Comparison of ENCODE assay signal across 1 cellular context in the genomic region with DNA sequence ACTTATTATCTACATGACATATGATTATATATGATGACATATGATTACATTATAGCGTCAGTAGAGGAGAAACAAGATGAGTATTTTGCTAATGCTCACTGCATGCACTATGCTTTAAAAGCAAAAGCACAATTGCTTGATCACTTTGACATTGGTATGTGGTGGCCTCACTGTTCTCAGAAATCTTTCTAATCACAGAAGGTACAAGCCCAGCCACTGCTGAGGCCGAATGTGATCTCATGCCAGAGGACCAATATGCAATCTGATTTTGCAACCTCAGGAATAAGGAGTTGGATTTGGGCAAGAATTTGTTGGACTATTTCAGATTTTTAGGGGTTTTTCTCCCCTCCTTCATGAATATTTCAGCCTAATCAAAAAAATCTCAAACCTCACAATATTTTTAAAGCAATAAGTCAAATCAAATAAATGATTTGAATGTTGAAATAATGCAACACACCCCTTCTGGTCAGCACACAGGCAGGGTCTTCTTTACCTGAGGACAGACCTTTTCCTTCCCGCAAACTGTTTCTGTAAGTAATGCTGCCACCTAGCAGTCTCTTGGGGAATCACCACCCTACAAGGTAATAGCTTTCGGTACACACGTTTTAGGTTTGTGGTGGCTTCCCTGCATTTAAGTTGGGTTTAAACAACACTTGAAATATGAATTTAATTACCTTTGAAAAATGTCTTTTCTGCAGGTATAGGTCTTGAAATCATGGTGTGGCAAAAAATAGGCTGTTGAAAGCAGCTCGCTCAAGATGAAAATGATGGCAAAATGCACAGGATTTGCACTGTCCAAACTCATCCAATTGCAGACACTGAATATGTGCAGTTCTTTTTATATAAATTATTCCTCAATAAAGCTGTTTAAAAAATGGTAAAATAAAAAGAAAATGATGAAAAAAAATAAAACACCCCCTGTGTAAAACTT.
TF ChIP-seq lines count a peak whose summit lies in the region.

No MANE protein-coding gene starts in this region.

TF ChIP-seq in GM12878, 131 proteins besides CTCF, POLR2A, EP300 and RAD21 (continued from another document):
- TF ChIP-seq, protein P1, sequence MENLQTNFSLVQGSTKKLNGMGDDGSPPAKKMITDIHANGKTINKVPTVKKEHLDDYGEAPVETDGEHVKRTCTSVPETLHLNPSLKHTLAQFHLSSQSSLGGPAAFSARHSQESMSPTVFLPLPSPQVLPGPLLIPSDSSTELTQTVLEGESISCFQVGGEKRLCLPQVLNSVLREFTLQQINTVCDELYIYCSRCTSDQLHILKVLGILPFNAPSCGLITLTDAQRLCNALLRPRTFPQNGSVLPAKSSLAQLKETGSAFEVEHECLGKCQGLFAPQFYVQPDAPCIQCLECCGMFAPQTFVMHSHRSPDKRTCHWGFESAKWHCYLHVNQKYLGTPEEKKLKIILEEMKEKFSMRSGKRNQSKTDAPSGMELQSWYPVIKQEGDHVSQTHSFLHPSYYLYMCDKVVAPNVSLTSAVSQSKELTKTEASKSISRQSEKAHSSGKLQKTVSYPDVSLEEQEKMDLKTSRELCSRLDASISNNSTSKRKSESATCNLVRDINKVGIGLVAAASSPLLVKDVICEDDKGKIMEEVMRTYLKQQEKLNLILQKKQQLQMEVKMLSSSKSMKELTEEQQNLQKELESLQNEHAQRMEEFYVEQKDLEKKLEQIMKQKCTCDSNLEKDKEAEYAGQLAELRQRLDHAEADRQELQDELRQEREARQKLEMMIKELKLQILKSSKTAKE (IDR thresholded peaks at IDR 0.05; ENCODE audit: low read depth, poor library complexity, severe bottlenecking) = no peak
- TF ChIP-seq, protein P2, sequence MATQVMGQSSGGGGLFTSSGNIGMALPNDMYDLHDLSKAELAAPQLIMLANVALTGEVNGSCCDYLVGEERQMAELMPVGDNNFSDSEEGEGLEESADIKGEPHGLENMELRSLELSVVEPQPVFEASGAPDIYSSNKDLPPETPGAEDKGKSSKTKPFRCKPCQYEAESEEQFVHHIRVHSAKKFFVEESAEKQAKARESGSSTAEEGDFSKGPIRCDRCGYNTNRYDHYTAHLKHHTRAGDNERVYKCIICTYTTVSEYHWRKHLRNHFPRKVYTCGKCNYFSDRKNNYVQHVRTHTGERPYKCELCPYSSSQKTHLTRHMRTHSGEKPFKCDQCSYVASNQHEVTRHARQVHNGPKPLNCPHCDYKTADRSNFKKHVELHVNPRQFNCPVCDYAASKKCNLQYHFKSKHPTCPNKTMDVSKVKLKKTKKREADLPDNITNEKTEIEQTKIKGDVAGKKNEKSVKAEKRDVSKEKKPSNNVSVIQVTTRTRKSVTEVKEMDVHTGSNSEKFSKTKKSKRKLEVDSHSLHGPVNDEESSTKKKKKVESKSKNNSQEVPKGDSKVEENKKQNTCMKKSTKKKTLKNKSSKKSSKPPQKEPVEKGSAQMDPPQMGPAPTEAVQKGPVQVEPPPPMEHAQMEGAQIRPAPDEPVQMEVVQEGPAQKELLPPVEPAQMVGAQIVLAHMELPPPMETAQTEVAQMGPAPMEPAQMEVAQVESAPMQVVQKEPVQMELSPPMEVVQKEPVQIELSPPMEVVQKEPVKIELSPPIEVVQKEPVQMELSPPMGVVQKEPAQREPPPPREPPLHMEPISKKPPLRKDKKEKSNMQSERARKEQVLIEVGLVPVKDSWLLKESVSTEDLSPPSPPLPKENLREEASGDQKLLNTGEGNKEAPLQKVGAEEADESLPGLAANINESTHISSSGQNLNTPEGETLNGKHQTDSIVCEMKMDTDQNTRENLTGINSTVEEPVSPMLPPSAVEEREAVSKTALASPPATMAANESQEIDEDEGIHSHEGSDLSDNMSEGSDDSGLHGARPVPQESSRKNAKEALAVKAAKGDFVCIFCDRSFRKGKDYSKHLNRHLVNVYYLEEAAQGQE (IDR thresholded peaks at IDR 0.05; ENCODE audit: low read depth, low read length) = no peak
- TF ChIP-seq ZSCAN29 (IDR thresholded peaks at IDR 0.05) (no peak), POLR2AphosphoS5 (IDR thresholded peaks at IDR 0.05; ENCODE audit: low read length) (no peak)
